In genomic region chr20:61912665-61913422, GRCh38 we compare ENCODE assay signal across 13 cellular contexts.
DNase-seq lines count a peak whose midpoint lies in the region; ATAC-seq and TF ChIP-seq lines count a peak whose summit lies in the region.
"Had no signal": no experiment of that assay in that cellular context is flagged by ENCODE, and none has a peak within 500 bp of the region (broad histone marks: within the 10 kb centered on the region; RNA-seq: fewer than 3 reads in every experiment).

No MANE protein-coding gene starts in this region.

- peak; percentile 62 for DNase-seq in GM12865 (ENCODE audit: low read depth)
- DNase-seq in OCI-LY7 (ENCODE audit: low spot score) = peak; percentile 61
- DNase-seq in NCI-H1436 (lab: John Stamatoyannopoulos, UW) = no peak
- DNase-seq in GM23248 = no peak
- DNase-seq in HUDEP-2 (lab: John Stamatoyannopoulos, UW; ENCODE audit: unreplicated experiment in 76 of 76) = no peak
- DNase-seq in retina = no peak
- DNase-seq: amniotic stem cell; cortex of kidney; stimulated activated CD4-positive, alpha-beta T cell treated with anti-CD3 and anti-CD28 coated beads, Interleukin-4, amount 100 ng/mL, for 1 hour; stomach had no signal

- H3F3A ChIP-seq in GM23248 (ENCODE audit: insufficient read depth) = no peaks in the 10 kb centered on the region

- H2AFZ ChIP-seq in OCI-LY7 (ENCODE audit: low read length) (no peak overlapping the region), GM23248 (no peak overlapping the region)

- TF ChIP-seq CTCF in GM12865 (IDR thresholded peaks at IDR 0.05; ENCODE audit: insufficient read depth, low read depth, low read length, missing control alignments) (no peak), OCI-LY7 (conservative IDR thresholded peaks at IDR 0.05; ENCODE audit: low read length) (0 out of 2 replicates have a peak, but pooled peaks have one; percentile 16)

- no peaks in the 10 kb centered on the region for H3K79me2 ChIP-seq in OCI-LY7 (ENCODE audit: insufficient read depth, low read depth, low read length)
- no peaks in the 10 kb centered on the region for H3K79me2 ChIP-seq in GM23248 (ENCODE audit: insufficient read depth)

- H3K36me3 ChIP-seq in OCI-LY7 (ENCODE audit: insufficient read depth, low read length) (no peaks in the 10 kb centered on the region), GM23248 (ENCODE audit: low read depth) (no peaks in the 10 kb centered on the region)
- H3K36me3 ChIP-seq: HAP-1, stomach had no signal

- in situ Hi-C loops in GM23248 (cut with MboI) = no loop called here

- intact Hi-C loops in OCI-LY7 (cut with micrococcal nuclease; ENCODE audit: unreplicated experiment) = no loop called here

- no peak overlapping the region for H3K27ac ChIP-seq in OCI-LY7 (ENCODE audit: low read depth, low read length, poor library complexity, severe bottlenecking)
- H3K27ac ChIP-seq in GM23248 = no peak overlapping the region
- H3K27ac ChIP-seq: stomach had no signal

- H3K27me3 ChIP-seq in GM23248 (replicated peaks; ENCODE audit: insufficient read depth) = no peaks in the 10 kb centered on the region

- POLR2A ChIA-PET in OCI-LY7 (lab: Charles Lee) = no interaction called here

- 57 to 63% methylated on average over 20 to 21 of the region's 21 CpGs for WGBS in GM23248 (ENCODE audit: low coverage in 1 of 2, low lambda C conversion rate in 2 of 2, missing lambda C conversion rate in 2 of 2), 2 experiments

- H3K4me1 ChIP-seq in OCI-LY7 (ENCODE audit: insufficient read depth, low read length, poor library complexity, severe bottlenecking) = peaks cover 17% of the 10 kb centered on the region
- H3K4me1 ChIP-seq in GM23248 (ENCODE audit: insufficient read depth) = no peaks in the 10 kb centered on the region
- H3K4me1 ChIP-seq: HAP-1, stomach had no signal

- ATAC-seq in GM18909 (IDR thresholded peaks at IDR 0.05; ENCODE audit: poor library complexity, unreplicated experiment) (peak; percentile 83), HG03095 (IDR thresholded peaks at IDR 0.05; ENCODE audit: unreplicated experiment) (peak; percentile 55)

- no peaks in the 10 kb centered on the region for H3K9me2 ChIP-seq in OCI-LY7 (ENCODE audit: insufficient read depth, low read length)
- H3K9me2 ChIP-seq in GM23248 (ENCODE audit: insufficient read depth) = no peaks in the 10 kb centered on the region

- H3K9me3 ChIP-seq in OCI-LY7 (ENCODE audit: low read length) = no peaks in the 10 kb centered on the region
- H3K9me3 ChIP-seq in GM23248 (ENCODE audit: low read depth) = no peaks in the 10 kb centered on the region
- H3K9me3 ChIP-seq: HAP-1 had no signal

- H3K4me2 ChIP-seq in OCI-LY7 (ENCODE audit: low read length) (no peak overlapping the region; the same call in none of the 2 replicates), GM23248 (ENCODE audit: unreplicated experiment) (no peak overlapping the region)

- H3K9ac ChIP-seq in GM23248 = no peak overlapping the region

- CTCF ChIA-PET in OCI-LY7 (lab: Charles Lee; ENCODE audit: unreplicated experiment) = no interaction called here

- no TSS peak for BruUV-seq in OCI-LY7 (replicated peaks; lab: Mats Ljungman, UMichigan)

- H3K4me3 ChIP-seq in GM12865 (ENCODE audit: low read depth, low read length) (no peak overlapping the region), OCI-LY7 (ENCODE audit: low read depth, low read length, poor library complexity, severe bottlenecking) (no peak overlapping the region), GM23248 (no peak overlapping the region)
- H3K4me3 ChIP-seq: HAP-1, stomach had no signal

- no peaks in the 10 kb centered on the region for H4K20me1 ChIP-seq in OCI-LY7 (ENCODE audit: insufficient read depth, low read length)
- H4K20me1 ChIP-seq in GM23248 (ENCODE audit: insufficient read depth) = no peaks in the 10 kb centered on the region

Comparison
In these comparisons a context has a peak if more than half of its experiments do, and no peak if none do; other contexts are left out.
1. DNase-seq: peak in GM12865 (single experiment) and OCI-LY7 (single experiment); none in NCI-H1436 (single experiment), GM23248 (single experiment), HUDEP-2 (0 of 76) and retina (single experiment).